ENCODE assay signal across 1 cellular context in the genomic region with DNA sequence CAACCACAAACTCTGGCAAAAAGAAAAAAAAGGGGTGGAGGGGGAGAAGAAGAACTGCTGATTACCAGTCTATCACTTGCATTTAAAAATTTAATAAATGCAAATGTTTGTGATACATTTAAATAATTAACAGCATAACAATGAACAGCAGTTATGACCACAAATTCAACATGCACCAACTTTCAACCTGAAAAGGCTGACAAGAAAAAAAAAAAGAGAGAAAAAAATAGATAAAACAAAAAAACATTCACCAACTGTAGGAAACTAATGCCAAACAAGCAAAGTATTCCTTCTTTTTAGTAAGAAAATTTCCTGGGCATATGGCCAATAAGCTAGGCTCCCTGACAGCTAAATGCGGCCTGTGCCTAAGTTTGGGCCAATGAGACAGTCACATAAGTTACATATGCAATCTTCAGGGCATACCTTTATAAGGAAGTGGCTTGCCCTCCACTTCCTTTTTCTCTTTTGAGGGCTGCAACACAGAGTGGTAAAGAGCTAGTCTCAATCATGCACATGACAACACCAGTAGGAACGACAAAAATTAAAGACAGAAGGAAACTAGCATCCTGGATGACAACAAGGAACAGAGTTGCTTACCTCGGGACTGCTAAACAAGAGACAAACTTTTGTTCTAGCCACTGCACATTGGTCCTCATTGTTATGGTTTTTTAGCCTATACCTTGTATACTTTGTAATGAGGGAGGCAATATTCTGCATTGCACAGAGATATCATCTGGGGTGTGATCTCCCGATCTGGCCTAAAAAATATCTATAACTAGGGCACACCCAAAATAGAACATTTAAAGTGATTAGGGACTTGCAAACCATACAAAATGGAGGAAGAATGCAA.
TF ChIP-seq lines count a peak whose summit lies in the region.

No MANE protein-coding gene starts in this region.

TF ChIP-seq in K562, 482 proteins besides CTCF, POLR2A, EP300 and RAD21 (continued from another document and continues in another):
- TF ChIP-seq THRA (IDR thresholded peaks at IDR 0.05) (no peak), MEIS2 (IDR thresholded peaks at IDR 0.05; ENCODE audit: partially characterized antibody) (peak; percentile 2), ARNT (IDR thresholded peaks at IDR 0.05) (no peak), ZNF445 (CRISPR knock-in tag; IDR thresholded peaks at IDR 0.05; ENCODE audit: low read depth) (no peak), ZEB2 (IDR thresholded peaks at IDR 0.05) (no peak), IFI16 (CRISPR knock-in tag; IDR thresholded peaks at IDR 0.05) (no peak), GATA2 (CRISPR knock-in tag; IDR thresholded peaks at IDR 0.05) (0 out of 2 replicates have a peak, but pooled peaks have one; percentile 20), BACH1 (tag; IDR thresholded peaks at IDR 0.05) (0 out of 2 replicates have a peak, but pooled peaks have one; percentile 59), NCOA6 (IDR thresholded peaks at IDR 0.05) (no peak), NCOA1 (IDR thresholded peaks at IDR 0.05; ENCODE audit: low read depth) (no peak), ZFX (CRISPR knock-in tag; IDR thresholded peaks at IDR 0.05) (peak; percentile 69), TRIM24 (IDR thresholded peaks at IDR 0.05) (peak in 1 of 2 experiments; percentile 41; a peak in 1 of 4 replicates), JUND (IDR thresholded peaks at IDR 0.05; ENCODE audit: borderline replicate concordance, low read depth, low read length) (no peak), JUND (tag; IDR thresholded peaks at IDR 0.05; ENCODE audit: borderline replicate concordance, low read depth, low read length) (peak; percentile 20; the same call in 1 of the 3 replicates), IRF2 (CRISPR knock-in tag; IDR thresholded peaks at IDR 0.05) (no peak), ZSCAN29 (IDR thresholded peaks at IDR 0.05) (no peak), TRIM28 (IDR thresholded peaks at IDR 0.05) (peak; percentile 35; the same call in 1 of the 2 replicates), ZNF133 (CRISPR knock-in tag; IDR thresholded peaks at IDR 0.05) (no peak), E2F8 (IDR thresholded peaks at IDR 0.05; ENCODE audit: low read depth, partially characterized antibody) (peak; percentile 39), ZMIZ1 (IDR thresholded peaks at IDR 0.05; ENCODE audit: low read depth in 2 of 2, low read length in 2 of 2) (no peak), ZBTB49 (CRISPR knock-in tag; IDR thresholded peaks at IDR 0.05; ENCODE audit: borderline replicate concordance) (no peak), SAFB (IDR thresholded peaks at IDR 0.05; ENCODE audit: borderline replicate concordance, low read depth, low read length) (no peak), SMARCA4 (IDR thresholded peaks at IDR 0.05) (0 out of 2 replicates have a peak, but pooled peaks have one; percentile 9), ZFP36 (IDR thresholded peaks at IDR 0.05; ENCODE audit: low read depth, low read length, partially characterized antibody) (peak; percentile 28), ZNF764 (CRISPR knock-in tag; IDR thresholded peaks at IDR 0.05; ENCODE audit: low read depth) (no peak), ZNF197 (CRISPR knock-in tag; IDR thresholded peaks at IDR 0.05; ENCODE audit: low read depth) (peak; percentile 54; the same call in 1 of the 2 replicates), CEBPG (CRISPR knock-in tag; IDR thresholded peaks at IDR 0.05) (peak; percentile 58), CEBPG (tag; conservative IDR thresholded peaks at IDR 0.05 in 1 of 2, IDR thresholded peaks at IDR 0.05 in 1 of 2) (no peak), L3MBTL2 (IDR thresholded peaks at IDR 0.05) (0 out of 2 replicates have a peak, but pooled peaks have one; percentile 19), AFF4 (CRISPR knock-in tag; IDR thresholded peaks at IDR 0.05) (no peak), GATAD2B (IDR thresholded peaks at IDR 0.05; ENCODE audit: borderline replicate concordance) (no peak), NFIC (IDR thresholded peaks at IDR 0.05) (peak; percentile 68), SRF (CRISPR knock-in tag; IDR thresholded peaks at IDR 0.05) (peak; percentile 75 to 97; a peak in 3 of 4 replicates)
- TF ChIP-seq, protein P1, sequence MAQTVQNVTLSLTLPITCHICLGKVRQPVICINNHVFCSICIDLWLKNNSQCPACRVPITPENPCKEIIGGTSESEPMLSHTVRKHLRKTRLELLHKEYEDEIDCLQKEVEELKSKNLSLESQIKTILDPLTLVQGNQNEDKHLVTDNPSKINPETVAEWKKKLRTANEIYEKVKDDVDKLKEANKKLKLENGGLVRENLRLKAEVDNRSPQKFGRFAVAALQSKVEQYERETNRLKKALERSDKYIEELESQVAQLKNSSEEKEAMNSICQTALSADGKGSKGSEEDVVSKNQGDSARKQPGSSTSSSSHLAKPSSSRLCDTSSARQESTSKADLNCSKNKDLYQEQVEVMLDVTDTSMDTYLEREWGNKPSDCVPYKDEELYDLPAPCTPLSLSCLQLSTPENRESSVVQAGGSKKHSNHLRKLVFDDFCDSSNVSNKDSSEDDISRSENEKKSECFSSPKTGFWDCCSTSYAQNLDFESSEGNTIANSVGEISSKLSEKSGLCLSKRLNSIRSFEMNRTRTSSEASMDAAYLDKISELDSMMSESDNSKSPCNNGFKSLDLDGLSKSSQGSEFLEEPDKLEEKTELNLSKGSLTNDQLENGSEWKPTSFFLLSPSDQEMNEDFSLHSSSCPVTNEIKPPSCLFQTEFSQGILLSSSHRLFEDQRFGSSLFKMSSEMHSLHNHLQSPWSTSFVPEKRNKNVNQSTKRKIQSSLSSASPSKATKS (CRISPR knock-in tag; IDR thresholded peaks at IDR 0.05): no peak
- TF ChIP-seq, protein P2, sequence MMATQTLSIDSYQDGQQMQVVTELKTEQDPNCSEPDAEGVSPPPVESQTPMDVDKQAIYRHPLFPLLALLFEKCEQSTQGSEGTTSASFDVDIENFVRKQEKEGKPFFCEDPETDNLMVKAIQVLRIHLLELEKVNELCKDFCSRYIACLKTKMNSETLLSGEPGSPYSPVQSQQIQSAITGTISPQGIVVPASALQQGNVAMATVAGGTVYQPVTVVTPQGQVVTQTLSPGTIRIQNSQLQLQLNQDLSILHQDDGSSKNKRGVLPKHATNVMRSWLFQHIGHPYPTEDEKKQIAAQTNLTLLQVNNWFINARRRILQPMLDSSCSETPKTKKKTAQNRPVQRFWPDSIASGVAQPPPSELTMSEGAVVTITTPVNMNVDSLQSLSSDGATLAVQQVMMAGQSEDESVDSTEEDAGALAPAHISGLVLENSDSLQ (IDR thresholded peaks at IDR 0.05): peak; percentile 38; the same call in 1 of the 2 replicates
- TF ChIP-seq, protein P3, sequence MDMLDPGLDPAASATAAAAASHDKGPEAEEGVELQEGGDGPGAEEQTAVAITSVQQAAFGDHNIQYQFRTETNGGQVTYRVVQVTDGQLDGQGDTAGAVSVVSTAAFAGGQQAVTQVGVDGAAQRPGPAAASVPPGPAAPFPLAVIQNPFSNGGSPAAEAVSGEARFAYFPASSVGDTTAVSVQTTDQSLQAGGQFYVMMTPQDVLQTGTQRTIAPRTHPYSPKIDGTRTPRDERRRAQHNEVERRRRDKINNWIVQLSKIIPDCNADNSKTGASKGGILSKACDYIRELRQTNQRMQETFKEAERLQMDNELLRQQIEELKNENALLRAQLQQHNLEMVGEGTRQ (CRISPR knock-in tag; IDR thresholded peaks at IDR 0.05): no peak
- TF ChIP-seq, protein P4, sequence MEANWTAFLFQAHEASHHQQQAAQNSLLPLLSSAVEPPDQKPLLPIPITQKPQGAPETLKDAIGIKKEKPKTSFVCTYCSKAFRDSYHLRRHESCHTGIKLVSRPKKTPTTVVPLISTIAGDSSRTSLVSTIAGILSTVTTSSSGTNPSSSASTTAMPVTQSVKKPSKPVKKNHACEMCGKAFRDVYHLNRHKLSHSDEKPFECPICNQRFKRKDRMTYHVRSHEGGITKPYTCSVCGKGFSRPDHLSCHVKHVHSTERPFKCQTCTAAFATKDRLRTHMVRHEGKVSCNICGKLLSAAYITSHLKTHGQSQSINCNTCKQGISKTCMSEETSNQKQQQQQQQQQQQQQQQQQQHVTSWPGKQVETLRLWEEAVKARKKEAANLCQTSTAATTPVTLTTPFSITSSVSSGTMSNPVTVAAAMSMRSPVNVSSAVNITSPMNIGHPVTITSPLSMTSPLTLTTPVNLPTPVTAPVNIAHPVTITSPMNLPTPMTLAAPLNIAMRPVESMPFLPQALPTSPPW (CRISPR knock-in tag; IDR thresholded peaks at IDR 0.05): no peak
